Comparison of ENCODE assay signal across 30 cellular contexts in genomic region chr10:86247588-86247987, GRCh38.
"Had no signal": no experiment of that assay in that cellular context is flagged by ENCODE, and none has a peak within 500 bp of the region (broad histone marks: within the 10 kb centered on the region; RNA-seq: fewer than 3 reads in every experiment).

No MANE protein-coding gene starts in this region.

- H3K9me3 Mint-ChIP-seq: activated T-helper 17 cell treated with anti-CD3 and anti-CD28 coated beads, Interleukin-2, amount 50 U/mL, for 72 hours; T-helper 2 cell treated with Interferon-gamma antibody and Interleukin-4, amounts not matched to agents 5 μg/mL and 100 μg/mL, for 36 hours had no signal

- H3K4me3 ChIP-seq: heart left ventricle had no signal

- DNase-seq: activated B cell treated with CpG ODN at 0.5 μM for 24 hours; activated CD4-positive, alpha-beta T cell treated with anti-CD3 and anti-CD28 coated beads for 48 hours; activated CD4-positive, alpha-beta T cell treated with anti-CD3 and anti-CD28 coated beads, Interleukin-2, amount 50 U/mL, for 1 hour; activated CD4-positive, alpha-beta T cell treated with anti-CD3 and anti-CD28 coated beads, Interleukin-2, amount 50 U/mL, for 48 hours; activated CD8-positive, alpha-beta memory T cell treated with anti-CD3 and anti-CD28 coated beads for 24 hours; activated CD8-positive, alpha-beta T cell treated with anti-CD3 and anti-CD28 coated beads for 36 hours; activated effector memory CD4-positive, alpha-beta T cell treated with Interleukin-2 at 50 U/mL for 16 hours; activated gamma-delta T cell treated with Interleukin-2 at 50 U/mL for 16 hours; activated naive CD4-positive, alpha-beta T cell treated with anti-CD3 and anti-CD28 coated beads, Interleukin-2, amount 50 U/mL, for 16 hours; activated naive CD4-positive, alpha-beta T cell treated with Interleukin-2 at 50 U/mL for 16 hours; activated T-cell treated with anti-CD3 and anti-CD28 coated beads, Interleukin-2, amount 50 U/mL, for 4 hours; amniotic stem cell; anterior cingulate cortex; cortex of kidney; dermis blood vessel endothelial cell; effector CD8-positive, alpha-beta T cell; foreskin fibroblast; glutamatergic neuron; T-helper 1 cell; T-helper 17 cell; T1000; WERI-Rb-1 had no signal

- ATAC-seq: activated CD4-positive, CD25-positive, alpha-beta regulatory T cell treated with anti-CD3 and anti-CD28 coated beads, Interleukin-2, amount 50 U/mL, for 24 hours; activated CD8-positive, alpha-beta T cell treated with anti-CD3 and anti-CD28 coated beads for 36 hours; activated T-cell treated with anti-CD3 and anti-CD28 coated beads, Interleukin-2, amount 50 U/mL, for 4 hours; activated T-helper 17 cell treated with anti-CD3 and anti-CD28 coated beads, Interleukin-2, amount 50 U/mL, for 72 hours; esophagus mucosa; heart left ventricle; T-helper 17 cell had no signal

- H3K27me3 Mint-ChIP-seq: activated B cell treated with CpG ODN at 0.5 μM for 24 hours; activated CD8-positive, alpha-beta T cell treated with anti-CD3 and anti-CD28 coated beads for 36 hours; activated naive CD8-positive, alpha-beta T cell; central memory CD8-positive, alpha-beta T cell had no signal

- H3K4me1 Mint-ChIP-seq: activated B cell treated with CpG ODN at 0.5 μM for 24 hours; activated T-helper 17 cell treated with anti-CD3 and anti-CD28 coated beads, Interleukin-2, amount 50 U/mL, for 72 hours; central memory CD8-positive, alpha-beta T cell; T-helper 17 cell had no signal

- H3K27ac Mint-ChIP-seq: activated B cell treated with CpG ODN at 0.5 μM for 24 hours; activated CD8-positive, alpha-beta T cell treated with anti-CD3 and anti-CD28 coated beads for 36 hours; activated naive CD8-positive, alpha-beta T cell; activated T-helper 17 cell treated with anti-CD3 and anti-CD28 coated beads, Interleukin-2, amount 50 U/mL, for 72 hours; brain; T-helper 17 cell; T-helper 2 cell treated with Interferon-gamma antibody and Interleukin-4, amounts not matched to agents 5 μg/mL and 100 μg/mL, for 36 hours had no signal

- H3K4me3 Mint-ChIP-seq: activated B cell treated with CpG ODN at 0.5 μM for 24 hours; activated CD8-positive, alpha-beta T cell treated with anti-CD3 and anti-CD28 coated beads for 36 hours; activated naive CD8-positive, alpha-beta T cell; activated T-cell treated with anti-CD3 and anti-CD28 coated beads, Interleukin-2, amount 50 U/mL, for 4 hours; activated T-helper 17 cell treated with anti-CD3 and anti-CD28 coated beads, Interleukin-2, amount 50 U/mL, for 72 hours; brain; central memory CD8-positive, alpha-beta T cell; T-helper 17 cell; T-helper 2 cell treated with Interferon-gamma antibody and Interleukin-4, amounts not matched to agents 5 μg/mL and 100 μg/mL, for 36 hours had no signal

- H3K27me3 ChIP-seq: heart left ventricle had no signal

- H3K36me3 ChIP-seq: heart left ventricle, WERI-Rb-1 had no signal

- H3K27ac ChIP-seq: heart left ventricle, WERI-Rb-1 had no signal

- H3K36me3 Mint-ChIP-seq: activated naive CD8-positive, alpha-beta T cell had no signal

- H3K9me3 ChIP-seq: heart left ventricle had no signal
